ENCODE assay signal across 11 cellular contexts in the genomic region with DNA sequence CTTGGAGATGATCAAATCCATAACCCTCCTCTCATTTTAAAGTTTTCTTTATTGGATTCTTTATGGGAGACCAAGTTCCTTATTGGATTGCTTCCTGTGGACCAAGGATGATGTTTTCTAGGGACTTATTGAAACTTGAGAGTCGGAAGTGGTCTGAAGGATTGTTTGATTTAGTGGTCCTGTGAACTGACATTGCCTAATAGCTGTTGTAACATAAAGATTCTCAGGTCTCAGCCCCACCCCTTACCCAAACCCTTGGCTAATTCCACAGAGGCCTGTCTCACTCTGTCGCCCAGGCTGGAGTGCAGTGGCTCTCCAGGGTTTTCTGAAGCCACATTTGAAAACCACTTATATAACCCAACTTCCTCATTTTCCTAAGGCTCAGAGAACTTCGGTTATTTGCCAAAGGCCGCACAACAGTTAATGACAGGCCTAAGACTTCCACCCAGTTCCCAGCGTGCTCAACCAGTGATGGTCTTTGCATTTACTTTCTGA.
DNase-seq lines count a peak whose midpoint lies in the region; ATAC-seq and TF ChIP-seq lines count a peak whose summit lies in the region.
"Had no signal": no experiment of that assay in that cellular context is flagged by ENCODE, and none has a peak within 500 bp of the region (broad histone marks: within the 10 kb centered on the region; RNA-seq: fewer than 3 reads in every experiment).

No MANE protein-coding gene starts in this region.

- H3K9me3 Mint-ChIP-seq in stimulated activated naive CD8-positive, alpha-beta T cell treated with anti-CD3 and anti-CD28 coated beads, Interleukin-15, amount 100 ng/mL, for 72 hours, result no peaks in the 10 kb centered on the region
- H3K9me3 Mint-ChIP-seq: brain, WTC11 had no signal

- no peak overlapping the region for H3K9ac ChIP-seq in SK-N-SH

- no peak overlapping the region for H3K4me3 Mint-ChIP-seq in T-helper 17 cell
- H3K4me3 Mint-ChIP-seq in stimulated activated naive CD8-positive, alpha-beta T cell treated with anti-CD3 and anti-CD28 coated beads, Interleukin-15, amount 100 ng/mL, for 72 hours, result peak overlapping the region; percentile 38 to 54
- H3K4me3 Mint-ChIP-seq: brain, WTC11 had no signal

- POLR2A ChIA-PET in SK-N-SH (lab: Yijun Ruan, JAX), result no interaction called here

- WGBS in SK-N-SH (ENCODE audit: low lambda C conversion rate), result 66% methylated on average over 5 of the region's 5 CpGs

- TF ChIP-seq EP300 in SK-N-SH (IDR thresholded peaks at IDR 0.05; ENCODE audit: borderline replicate concordance in 1 of 2, low read depth in 1 of 2, low read length in 1 of 2), result no peak

- peaks cover 25% of the 10 kb centered on the region for H3F3A ChIP-seq in SK-N-SH (replicated peaks; ENCODE audit: insufficient read depth)

- ATAC-seq in SK-N-SH treated with all-trans-retinoic acid at 6 μM for 48 hours (no peak), T-helper 17 cell (no peak), left cardiac atrium (peak; percentile 9 to 48), HG03354 (IDR thresholded peaks at IDR 0.05; ENCODE audit: poor library complexity, severe bottlenecking, unreplicated experiment) (no peak), HG02610 (IDR thresholded peaks at IDR 0.05; ENCODE audit: unreplicated experiment) (no peak)
- no peak for ATAC-seq in stimulated activated naive CD8-positive, alpha-beta T cell treated with anti-CD3 and anti-CD28 coated beads, Interleukin-15, amount 100 ng/mL, for 72 hours
- ATAC-seq: WTC11 had no signal

- H3K9me2 ChIP-seq in SK-N-SH, result no peaks in the 10 kb centered on the region

- peaks cover 3 to 30% of the 10 kb centered on the region in 2 experiments; a peak in 3 of 4 replicates for H3K4me1 ChIP-seq in SK-N-SH (ENCODE audit: control insufficient read depth in 1 of 2, insufficient read depth in 2 of 2, low read depth in 1 of 2, low read length in 1 of 2)

- intact Hi-C loops in left cardiac atrium (cut with DNase I), result no loop called here

- no peak for TF ChIP-seq CTCF in SK-N-SH (IDR thresholded peaks at IDR 0.05)

- H3K9me3 ChIP-seq in SK-N-SH (no peaks in the 10 kb centered on the region), T-helper 17 cell (ENCODE audit: control insufficient read depth, low read length, poor library complexity, severe bottlenecking) (no peaks in the 10 kb centered on the region)

- H3K27ac Mint-ChIP-seq in T-helper 17 cell, result peak overlapping the region; percentile 79
- H3K27ac Mint-ChIP-seq in stimulated activated naive CD8-positive, alpha-beta T cell treated with anti-CD3 and anti-CD28 coated beads, Interleukin-15, amount 100 ng/mL, for 72 hours, result peak overlapping the region; percentile 95
- H3K27ac Mint-ChIP-seq: WTC11 had no signal

- peak overlapping the region in 1 of 2 experiments; percentile 54; a peak in 2 of 4 replicates for H3K27ac ChIP-seq in SK-N-SH (ENCODE audit: low read depth in 2 of 2, low read length in 1 of 2)
- H3K27ac ChIP-seq: 22Rv1 had no signal

- peaks cover 57% of the 10 kb centered on the region for H3K79me2 ChIP-seq in SK-N-SH (ENCODE audit: insufficient read depth)

- no peaks in the 10 kb centered on the region for H3K27me3 Mint-ChIP-seq in T-helper 17 cell
- no peaks in the 10 kb centered on the region for H3K27me3 Mint-ChIP-seq in stimulated activated naive CD8-positive, alpha-beta T cell treated with anti-CD3 and anti-CD28 coated beads, Interleukin-15, amount 100 ng/mL, for 72 hours

- H4K20me1 ChIP-seq in SK-N-SH (ENCODE audit: insufficient read depth), result peaks cover 8% of the 10 kb centered on the region

- no peak overlapping the region for H3K4me3 ChIP-seq in SK-N-SH (ENCODE audit: low read depth in 2 of 2, low read length in 1 of 2)

- peaks cover 0 to 4% of the 10 kb centered on the region in 2 experiments for H3K36me3 ChIP-seq in SK-N-SH (replicated peaks in 1 of 2; ENCODE audit: control insufficient read depth in 1 of 2, insufficient read depth in 2 of 2, low read length in 1 of 2)

- TF ChIP-seq RAD21 in SK-N-SH (IDR thresholded peaks at IDR 0.05; ENCODE audit: low read length), result no peak

- H3K36me3 Mint-ChIP-seq in T-helper 17 cell (ENCODE audit: low read depth), result no peaks in the 10 kb centered on the region
- H3K36me3 Mint-ChIP-seq: WTC11 had no signal

- no peak overlapping the region for H2AFZ ChIP-seq in SK-N-SH (ENCODE audit: low read depth)

- CTCF ChIA-PET in SK-N-SH (lab: Yijun Ruan, JAX), result no interaction called here

- H3K4me2 ChIP-seq in SK-N-SH, result peak overlapping the region; percentile 35; the same call in 1 of the 2 replicates

- H3K27me3 ChIP-seq in SK-N-SH (ENCODE audit: insufficient read depth), result no peaks in the 10 kb centered on the region

- H3K4me1 Mint-ChIP-seq in T-helper 17 cell, result peaks cover 31% of the 10 kb centered on the region
- H3K4me1 Mint-ChIP-seq in stimulated activated naive CD8-positive, alpha-beta T cell treated with anti-CD3 and anti-CD28 coated beads, Interleukin-15, amount 100 ng/mL, for 72 hours, result peaks cover 84% of the 10 kb centered on the region

- DNase-seq in SK-N-SH (no peak), T-helper 17 cell (no peak), left cardiac atrium (no peak), Ammon's horn (ENCODE audit: low spot score) (no peak)
- no peak for DNase-seq in stimulated activated naive CD8-positive, alpha-beta T cell treated with anti-CD3 and anti-CD28 coated beads, Interleukin-15, amount 100 ng/mL, for 72 hours

TF ChIP-seq in SK-N-SH, 30 proteins besides CTCF, POLR2A, EP300 and RAD21 (continues in another document):
- TF ChIP-seq TCF12 (IDR thresholded peaks at IDR 0.05) (no peak), SIN3A (IDR thresholded peaks at IDR 0.05; ENCODE audit: borderline replicate concordance, low read depth, low read length) (no peak), FOXJ3 (CRISPR knock-in tag; IDR thresholded peaks at IDR 0.05) (no peak), JUND (IDR thresholded peaks at IDR 0.05) (no peak)
- TF ChIP-seq, protein P1, sequence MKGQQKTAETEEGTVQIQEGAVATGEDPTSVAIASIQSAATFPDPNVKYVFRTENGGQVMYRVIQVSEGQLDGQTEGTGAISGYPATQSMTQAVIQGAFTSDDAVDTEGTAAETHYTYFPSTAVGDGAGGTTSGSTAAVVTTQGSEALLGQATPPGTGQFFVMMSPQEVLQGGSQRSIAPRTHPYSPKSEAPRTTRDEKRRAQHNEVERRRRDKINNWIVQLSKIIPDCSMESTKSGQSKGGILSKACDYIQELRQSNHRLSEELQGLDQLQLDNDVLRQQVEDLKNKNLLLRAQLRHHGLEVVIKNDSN (IDR thresholded peaks at IDR 0.05; ENCODE audit: borderline replicate concordance, low read depth), result no peak

TF ChIP-seq in SK-N-SH treated with all-trans-retinoic acid at 6 μM for 48 hours, 23 proteins besides CTCF, POLR2A, EP300 and RAD21:
- no peak for TF ChIP-seq SNAI2 (CRISPR knock-in tag; IDR thresholded peaks at IDR 0.05)
- no peak for TF ChIP-seq GLIS3 (CRISPR knock-in tag; IDR thresholded peaks at IDR 0.05)
- TF ChIP-seq BACH2 (CRISPR knock-in tag; IDR thresholded peaks at IDR 0.05; ENCODE audit: borderline replicate concordance), result no peak
- no peak for TF ChIP-seq ESRRG (CRISPR knock-in tag; IDR thresholded peaks at IDR 0.05)
- TF ChIP-seq ZFP30 (CRISPR knock-in tag; IDR thresholded peaks at IDR 0.05), result no peak
- TF ChIP-seq TCF4 (CRISPR knock-in tag; IDR thresholded peaks at IDR 0.05; ENCODE audit: borderline replicate concordance), result no peak
TF ChIP-seq in SK-N-SH treated with all-trans-retinoic acid at 6 μM for 48 hours: peak in this region for 0.

Comparison
In these comparisons a context has a peak if more than half of its experiments do, and no peak if none do; other contexts are left out.
1. ATAC-seq: peak in left cardiac atrium (2 of 2); none in SK-N-SH treated with all-trans-retinoic acid at 6 μM for 48 hours (single experiment), T-helper 17 cell (single experiment), stimulated activated naive CD8-positive, alpha-beta T cell treated with anti-CD3 and anti-CD28 coated beads, Interleukin-15, amount 100 ng/mL, for 72 hours (single experiment), HG03354 (single experiment) and HG02610 (single experiment).